Comparison of ENCODE assay signal across 19 cellular contexts in genomic region chr17:15264542-15264941, GRCh38. TPM values are rescaled to one million over a fixed set of nuclear protein-coding genes. Genes with fewer than 3 reads are reported as not detected.
DNase-seq lines count a peak whose midpoint lies in the region; ATAC-seq, FAIRE-seq and TF ChIP-seq lines count a peak whose summit lies in the region.
"Had no signal": no experiment of that assay in that cellular context is flagged by ENCODE, and none has a peak within 500 bp of the region (broad histone marks: within the 10 kb centered on the region; RNA-seq: fewer than 3 reads in every experiment).

No MANE protein-coding gene starts in this region.

- no peaks in the 10 kb centered on the region for H3K9me3 Mint-ChIP-seq in nephron
- H3K9me3 Mint-ChIP-seq: activated naive CD8-positive, alpha-beta T cell treated with anti-CD3 and anti-CD28 coated beads, Interleukin-2, amount 10 ng/mL, durations not matched to agents 7 days and 5 days had no signal

- no peaks in the 10 kb centered on the region for H3K9me3 ChIP-seq in upper lobe of left lung
- H3K9me3 ChIP-seq in OCI-LY7 (ENCODE audit: low read length), result no peaks in the 10 kb centered on the region

- H3K4me2 ChIP-seq in OCI-LY7 (ENCODE audit: low read length), result no peak overlapping the region

- H3K79me2 ChIP-seq in OCI-LY7 (ENCODE audit: insufficient read depth, low read depth, low read length), result no peaks in the 10 kb centered on the region

- peaks cover 7 to 48% (median 31%) of the 10 kb centered on the region in 4 donors for H3K4me1 ChIP-seq in upper lobe of left lung
- no peaks in the 10 kb centered on the region for H3K4me1 ChIP-seq in OCI-LY7 (ENCODE audit: insufficient read depth, low read length, poor library complexity, severe bottlenecking)

- H4K20me1 ChIP-seq in OCI-LY7 (ENCODE audit: insufficient read depth, low read length), result no peaks in the 10 kb centered on the region

- no peaks in the 10 kb centered on the region for H3K36me3 Mint-ChIP-seq in nephron (ENCODE audit: low read depth)
- H3K36me3 Mint-ChIP-seq: activated naive CD8-positive, alpha-beta T cell treated with anti-CD3 and anti-CD28 coated beads, Interleukin-2, amount 10 ng/mL, durations not matched to agents 7 days and 5 days had no signal

- H3K4me3 Mint-ChIP-seq in nephron, result peak overlapping the region; percentile 35 to 85 (median 61)
- H3K4me3 Mint-ChIP-seq: activated naive CD8-positive, alpha-beta T cell treated with anti-CD3 and anti-CD28 coated beads, Interleukin-2, amount 10 ng/mL, durations not matched to agents 7 days and 5 days had no signal

- intact Hi-C loops in OCI-LY7 (cut with micrococcal nuclease; ENCODE audit: unreplicated experiment), result no loop called here

- POLR2A ChIA-PET in OCI-LY7 (lab: Charles Lee), result no interaction called here

- H3K27ac ChIP-seq in upper lobe of left lung (peak overlapping the region in 3 of 4 donors; percentile 0 to 33 (median 31)), OCI-LY7 (ENCODE audit: low read depth, low read length, poor library complexity, severe bottlenecking) (no peak overlapping the region)
- H3K27ac ChIP-seq: SK-N-MC, WERI-Rb-1 had no signal

- CTCF ChIA-PET in OCI-LY7 (lab: Charles Lee; ENCODE audit: unreplicated experiment), result no interaction called here

- no peak for TF ChIP-seq EP300 in upper lobe of left lung (IDR thresholded peaks at IDR 0.05)

- H3K36me3 ChIP-seq in upper lobe of left lung (no peaks in the 10 kb centered on the region), OCI-LY7 (ENCODE audit: insufficient read depth, low read length) (no peaks in the 10 kb centered on the region)
- H3K36me3 ChIP-seq: WERI-Rb-1 had no signal

- 42 to 61% methylated on average over 2 of the region's 2 CpGs for WGBS in upper lobe of left lung, 2 donors

- H3K27ac Mint-ChIP-seq in nephron, result peak overlapping the region in 2 of 3 experiments; percentile 8 to 73
- H3K27ac Mint-ChIP-seq: activated naive CD8-positive, alpha-beta T cell treated with anti-CD3 and anti-CD28 coated beads, Interleukin-2, amount 10 ng/mL, durations not matched to agents 7 days and 5 days had no signal

- BruUV-seq in OCI-LY7 (replicated peaks; lab: Mats Ljungman, UMichigan), result no TSS peak

- DNase-seq in DMS53 (lab: John Stamatoyannopoulos, UW), result peak; percentile 9
- no peak for DNase-seq in DMS53 treated with DMSO at 0.1 percent for 48 hours (lab: John Stamatoyannopoulos, UW; ENCODE audit: unreplicated experiment)
- no peak for DNase-seq in fibroblast of the aortic adventitia (ENCODE audit: low read depth)
- peak; percentile 67 to 85 for DNase-seq in upper lobe of left lung
- DNase-seq in GM12892 (ENCODE audit: insufficient read length), result no peak
- no peak for DNase-seq in OCI-LY7 (ENCODE audit: low spot score)
- DNase-seq: 8988T; activated naive CD8-positive, alpha-beta T cell treated with anti-CD3 and anti-CD28 coated beads, Interleukin-2, amount 10 ng/mL, durations not matched to agents 7 days and 5 days; cortex of kidney; foreskin melanocyte; KBM-7; kidney glomerular epithelial cell; NCI-H1694 treated with DMSO at 0.1 percent for 48 hours; stimulated activated naive CD4-positive, alpha-beta T cell treated with Interleukin-2 at 50 U/mL for 16 hours; WERI-Rb-1 had no signal

- no peaks in the 10 kb centered on the region for H3K27me3 ChIP-seq in upper lobe of left lung

- ATAC-seq in upper lobe of left lung (ENCODE audit: low FRiP score in 2 of 2) (no peak), GM18517 (IDR thresholded peaks at IDR 0.05; ENCODE audit: unreplicated experiment) (no peak)

- peaks cover 70% of the 10 kb centered on the region for H3K27me3 Mint-ChIP-seq in nephron (ENCODE audit: low read depth)

- peak overlapping the region; percentile 72 for H3K4me3 ChIP-seq in fibroblast of the aortic adventitia (ENCODE audit: low read depth, low read length)
- H3K4me3 ChIP-seq in upper lobe of left lung, result peak overlapping the region in 3 of 4 donors; percentile 14 to 71 (median 17)
- H3K4me3 ChIP-seq in OCI-LY7 (ENCODE audit: low read depth, low read length, poor library complexity, severe bottlenecking), result no peak overlapping the region
- H3K4me3 ChIP-seq: SK-N-MC had no signal

- no peak for TF ChIP-seq CTCF in fibroblast of the aortic adventitia (IDR thresholded peaks at IDR 0.05; ENCODE audit: insufficient read depth, low read length)
- TF ChIP-seq CTCF in nephron (IDR thresholded peaks at IDR 0.05; ENCODE audit: unreplicated experiment in 3 of 3), result no peak
- no peak for TF ChIP-seq CTCF in upper lobe of left lung (IDR thresholded peaks at IDR 0.05)
- no peak for TF ChIP-seq CTCF in OCI-LY7 (conservative IDR thresholded peaks at IDR 0.05; ENCODE audit: low read length)

- H3K9me2 ChIP-seq in OCI-LY7 (ENCODE audit: insufficient read depth, low read length), result no peaks in the 10 kb centered on the region

- peaks cover 60% of the 10 kb centered on the region for H3K4me1 Mint-ChIP-seq in nephron

- FAIRE-seq in GM12892 (lab: Jason Lieb, UNC), result no peak
- FAIRE-seq: D721Med had no signal

- H2AFZ ChIP-seq in OCI-LY7 (ENCODE audit: low read length), result no peak overlapping the region

- no peak for TF ChIP-seq POLR2A in upper lobe of left lung (IDR thresholded peaks at IDR 0.05)
- no peak for TF ChIP-seq POLR2A in GM12892 (IDR thresholded peaks at IDR 0.05; ENCODE audit: low read depth, low read length)

RNA-seq across cellular contexts. Expression of gene PMP22, which starts 0.6 kb away (rescaled TPM):
- 111 and 115 TPM in 2 replicates for total RNA-seq in fibroblast of the aortic adventitia (ENCODE audit: low replicate concordance)
- total RNA-seq in upper lobe of left lung, result 100 to 1,000 TPM in 3 of 6 donors, 10 to 100 TPM in 3; 49.7 to 179 (median 105) TPM
- not detected for polyA plus RNA-seq in GM12892 (2012; ENCODE audit: missing spikeins)
- not detected in 2 replicates for total RNA-seq in OCI-LY7 (2014; rRNA removed; shearing (Covaris generic))
- not detected in 2 replicates for total RNA-seq in OCI-LY7 (2022)

Comparison
In these comparisons a context has a peak if more than half of its experiments do, and no peak if none do; other contexts are left out.
1. DNase-seq: peak in DMS53 (single experiment) and upper lobe of left lung (2 of 2); none in DMS53 treated with DMSO at 0.1 percent for 48 hours (single experiment), fibroblast of the aortic adventitia (single experiment), GM12892 (single experiment) and OCI-LY7 (single experiment).
2. RNA of gene PMP22, which starts 0.6 kb away (total RNA-seq): 49.7 to 179 TPM in upper lobe of left lung and 111 to 115 TPM in fibroblast of the aortic adventitia; not detected in OCI-LY7; every median in the first group is over 10 times any median in the second.